ENCODE assay signal across 14 cellular contexts in the genomic region with DNA sequence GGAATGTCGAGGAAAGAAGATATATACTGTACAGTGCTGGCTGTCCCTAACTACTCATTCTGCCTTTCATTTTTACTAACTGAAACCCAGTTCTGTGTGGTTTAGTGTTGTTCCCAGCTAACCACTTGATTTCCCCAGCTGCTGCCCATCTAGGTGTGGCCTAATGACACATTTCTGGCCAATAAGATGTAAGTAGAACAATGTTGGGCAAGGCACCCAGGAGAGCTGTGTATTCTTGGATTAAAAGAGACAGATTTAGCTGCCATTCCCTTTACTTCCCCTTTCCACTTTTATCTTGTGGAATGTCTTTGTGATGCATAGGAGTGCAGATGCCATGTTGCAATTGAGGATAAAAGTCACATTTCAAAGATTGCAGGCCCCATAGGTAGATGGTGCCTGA. TPM values are rescaled to one million over a fixed set of nuclear protein-coding genes. Genes with fewer than 3 reads are reported as not detected.
DNase-seq lines count a peak whose midpoint lies in the region; ATAC-seq and TF ChIP-seq lines count a peak whose summit lies in the region.
"Had no signal": no experiment of that assay in that cellular context is flagged by ENCODE, and none has a peak within 500 bp of the region (broad histone marks: within the 10 kb centered on the region; RNA-seq: fewer than 3 reads in every experiment).

No MANE protein-coding gene starts in this region.

- H3K36me3 Mint-ChIP-seq in osteocyte (ENCODE audit: unreplicated experiment) = no peaks in the 10 kb centered on the region
- H3K36me3 Mint-ChIP-seq: CD14-positive monocyte had no signal

- no peak overlapping the region for H3K27ac Mint-ChIP-seq in osteocyte (ENCODE audit: unreplicated experiment)
- H3K27ac Mint-ChIP-seq: activated T-cell treated with anti-CD3 and anti-CD28 coated beads, Interleukin-2, amount 50 U/mL, for 24 hours; CD14-positive monocyte had no signal

- H3K23ac ChIP-seq in neuronal stem cell (ENCODE audit: low read depth, low read length, poor library complexity) = no peak overlapping the region

- no peak overlapping the region for H2BK15ac ChIP-seq in neuronal stem cell (ENCODE audit: low read length)

- H3K79me2 ChIP-seq in OCI-LY3 (ENCODE audit: low read length) = no peaks in the 10 kb centered on the region

- no peak overlapping the region for H3K4me3 Mint-ChIP-seq in osteocyte (ENCODE audit: unreplicated experiment)
- H3K4me3 Mint-ChIP-seq: activated T-cell treated with anti-CD3 and anti-CD28 coated beads, Interleukin-2, amount 50 U/mL, for 24 hours; CD14-positive monocyte had no signal

- no peak overlapping the region for H4K91ac ChIP-seq in neuronal stem cell (ENCODE audit: low read depth, low read length, poor library complexity)

- H3K18ac ChIP-seq in neuronal stem cell (ENCODE audit: low read length) = no peak overlapping the region

- no peak overlapping the region for H3K4ac ChIP-seq in neuronal stem cell (ENCODE audit: low read length)

- H3K27me3 Mint-ChIP-seq in osteocyte (ENCODE audit: unreplicated experiment) = no peaks in the 10 kb centered on the region
- H3K27me3 Mint-ChIP-seq: activated T-cell treated with anti-CD3 and anti-CD28 coated beads, Interleukin-2, amount 50 U/mL, for 24 hours had no signal

- H3K4me1 Mint-ChIP-seq in osteocyte (ENCODE audit: unreplicated experiment) = no peaks in the 10 kb centered on the region
- H3K4me1 Mint-ChIP-seq: CD14-positive monocyte had no signal

- H3K36me3 ChIP-seq in OCI-LY3 (replicated peaks; ENCODE audit: low read depth, low read length) (no peaks in the 10 kb centered on the region), neuronal stem cell (replicated peaks in 1 of 2; ENCODE audit: control insufficient read depth in 2 of 2, insufficient read depth in 2 of 2, low read length in 2 of 2) (no peaks in the 10 kb centered on the region), brain microvascular endothelial cell (replicated peaks) (no peaks in the 10 kb centered on the region)
- H3K36me3 ChIP-seq: adrenal gland, thoracic aorta had no signal

- H2AK5ac ChIP-seq in neuronal stem cell (ENCODE audit: low read depth, low read length) = no peak overlapping the region

- in situ Hi-C loops in brain microvascular endothelial cell (cut with HindIII; ENCODE audit: low pct_ligation_motif_present, low sequenced_read_pairs) = no loop called here

- WGBS in neuronal stem cell (ENCODE audit: extremely low coverage in 2 of 2, insufficient read length in 2 of 2, insufficient replicate concordance in 1 of 2), 2 donors = no CpG with 5 or more reads among the region's 1 CpG

- H3K4me3 ChIP-seq in OCI-LY3 (ENCODE audit: low read length) = no peak overlapping the region
- H3K4me3 ChIP-seq in neuronal stem cell (ENCODE audit: low read length in 2 of 2) = no peak overlapping the region
- H3K4me3 ChIP-seq in brain microvascular endothelial cell (ENCODE audit: low read depth, low read length) = no peak overlapping the region
- H3K4me3 ChIP-seq: adrenal gland, coronary artery, thoracic aorta had no signal

- H3K27me3 ChIP-seq in OCI-LY3 (ENCODE audit: low read depth, low read length) = no peaks in the 10 kb centered on the region
- no peaks in the 10 kb centered on the region for H3K27me3 ChIP-seq in neuronal stem cell (ENCODE audit: control insufficient read depth in 3 of 3, insufficient read depth in 3 of 3, low read depth in 1 of 3, low read length in 3 of 3)
- no peaks in the 10 kb centered on the region for H3K27me3 ChIP-seq in brain microvascular endothelial cell (replicated peaks)
- H3K27me3 ChIP-seq: adrenal gland had no signal

- no peak overlapping the region for H2AFZ ChIP-seq in OCI-LY3 (ENCODE audit: low read depth, low read length)
- peak overlapping the region; percentile 14 for H2AFZ ChIP-seq in neuronal stem cell (ENCODE audit: low read length)

- TF ChIP-seq CTCF in OCI-LY3 (IDR thresholded peaks at IDR 0.05; ENCODE audit: low read depth, low read length) (no peak), brain microvascular endothelial cell (IDR thresholded peaks at IDR 0.05; ENCODE audit: low read depth, low read length, missing control alignments) (no peak), osteocyte (IDR thresholded peaks at IDR 0.05) (no peak)

- ATAC-seq in GM21717 (IDR thresholded peaks at IDR 0.05; ENCODE audit: unreplicated experiment) (peak; percentile 82), HG03097 (IDR thresholded peaks at IDR 0.05; ENCODE audit: low FRiP score, unreplicated experiment) (peak; percentile 69)
- ATAC-seq: PC-3 had no signal

- H2BK12ac ChIP-seq in neuronal stem cell (ENCODE audit: low read length) = no peak overlapping the region

- no peak overlapping the region for H2BK5ac ChIP-seq in neuronal stem cell (ENCODE audit: low read length)

- H3K9ac ChIP-seq in OCI-LY3 (ENCODE audit: low read length) = no peak overlapping the region
- no peak overlapping the region for H3K9ac ChIP-seq in neuronal stem cell (ENCODE audit: low read depth, low read length, poor library complexity)

- H2BK120ac ChIP-seq in neuronal stem cell (ENCODE audit: low read depth, low read length) = no peak overlapping the region

- H3K79me1 ChIP-seq in neuronal stem cell (ENCODE audit: low read depth, low read length) = no peaks in the 10 kb centered on the region

- H4K8ac ChIP-seq in neuronal stem cell (ENCODE audit: low read depth, low read length) = no peak overlapping the region

- H3K9me3 ChIP-seq in OCI-LY3 (ENCODE audit: insufficient read depth, low read length) = no peaks in the 10 kb centered on the region
- H3K9me3 ChIP-seq in neuronal stem cell (replicated peaks in 1 of 2; ENCODE audit: control insufficient read depth in 2 of 2, insufficient read depth in 1 of 2, low read depth in 1 of 2, low read length in 2 of 2) = no peaks in the 10 kb centered on the region
- H3K9me3 ChIP-seq: adrenal gland, thoracic aorta had no signal

- H3K27ac ChIP-seq in OCI-LY3 (ENCODE audit: low read length) (no peak overlapping the region), neuronal stem cell (replicated peaks; ENCODE audit: low read length) (no peak overlapping the region), brain microvascular endothelial cell (no peak overlapping the region)
- H3K27ac ChIP-seq: adrenal gland, coronary artery, thoracic aorta had no signal

- H3K9me3 Mint-ChIP-seq in osteocyte (ENCODE audit: unreplicated experiment) = no peaks in the 10 kb centered on the region
- H3K9me3 Mint-ChIP-seq: activated T-cell treated with anti-CD3 and anti-CD28 coated beads, Interleukin-2, amount 50 U/mL, for 24 hours had no signal

- H3K4me1 ChIP-seq in OCI-LY3 (ENCODE audit: low read length) (peaks cover 31% of the 10 kb centered on the region), neuronal stem cell (ENCODE audit: control insufficient read depth in 2 of 2, insufficient read depth in 1 of 2, low read depth in 1 of 2, low read length in 2 of 2) (peaks cover 0 to 2% of the 10 kb centered on the region in 2 donors)
- H3K4me1 ChIP-seq: adrenal gland had no signal

- DNase-seq in neuronal stem cell (ENCODE audit: low spot score) = no peak
- DNase-seq in HuH-7 (ENCODE audit: low spot score) = no peak
- DNase-seq in NCI-H524 treated with DMSO at 0.1 percent for 48 hours (lab: John Stamatoyannopoulos, UW) = no peak
- no peak for DNase-seq in brain microvascular endothelial cell
- DNase-seq in osteocyte (ENCODE audit: extremely low spot score, unreplicated experiment) = no peak
- DNase-seq: activated T-cell treated with anti-CD3 and anti-CD28 coated beads, Interleukin-2, amount 50 U/mL, for 24 hours; adrenal gland; PC-3 had no signal

- 0 out of 2 replicates have a peak overlapping the region, but pooled peaks have one; percentile 21 for H3K4me2 ChIP-seq in OCI-LY3 (ENCODE audit: low read length)
- H3K4me2 ChIP-seq in neuronal stem cell (ENCODE audit: insufficient read depth, low read length, poor library complexity, severe bottlenecking) = no peak overlapping the region

- H4K20me1 ChIP-seq in OCI-LY3 (ENCODE audit: insufficient read depth, low read length) = no peaks in the 10 kb centered on the region

- no peak overlapping the region for H3K14ac ChIP-seq in neuronal stem cell (ENCODE audit: low read length)

RNA-seq across cellular contexts. Expression of a gene that starts 28.3 kb away (rescaled TPM):
- 1.3 TPM for polyA plus RNA-seq in neuronal stem cell (2013, experiment 1 of 2)
- polyA plus RNA-seq in neuronal stem cell (2013, experiment 2 of 2) = 1.4 TPM
- 33.8 and 34.6 TPM in 2 replicates for total RNA-seq in osteocyte
